Comparison of ENCODE assay signal across 9 cellular contexts in genomic region chr14:24965934-24966593, GRCh38.
A peak's percentile ranks its signal among the peaks of the same experiment; 100 is the strongest.
DNase-seq lines count a peak whose midpoint lies in the region; ATAC-seq and TF ChIP-seq lines count a peak whose summit lies in the region.
"Had no signal": no experiment of that assay in that cellular context is flagged by ENCODE, and none has a peak within 500 bp of the region (broad histone marks: within the 10 kb centered on the region; RNA-seq: fewer than 3 reads in every experiment).

No MANE protein-coding gene starts in this region.

- in situ Hi-C loops in ACHN (cut with HindIII; ENCODE audit: low pct_ligation_motif_present, low pct_unique_long_range_greater_than_20kb, low sequenced_read_pairs): no loop called here

- no peaks in the 10 kb centered on the region for H3K27me3 ChIP-seq in esophagus squamous epithelium

- 10 to 20% methylated on average over 3 of the region's 3 CpGs for WGBS in esophagus squamous epithelium, 2 donors

- H3K4me3 ChIP-seq in esophagus squamous epithelium: no peak overlapping the region

- no peaks in the 10 kb centered on the region for H3K36me3 ChIP-seq in esophagus squamous epithelium

- peaks cover 9 to 20% (median 11%) of the 10 kb centered on the region in 3 donors for H3K4me1 ChIP-seq in esophagus squamous epithelium

- TF ChIP-seq CTCF in esophagus squamous epithelium (IDR thresholded peaks at IDR 0.05): no peak

- H3K27ac ChIP-seq in esophagus squamous epithelium: peak overlapping the region; percentile 31 to 87 (median 80)

- intact Hi-C loops in esophagus squamous epithelium (cut with DNase I): no loop called here

- TF ChIP-seq POLR2A in esophagus squamous epithelium (IDR thresholded peaks at IDR 0.05): no peak

- no peak for ATAC-seq in GM19351 (IDR thresholded peaks at IDR 0.05; ENCODE audit: unreplicated experiment)
- ATAC-seq in HG03025 (IDR thresholded peaks at IDR 0.05; ENCODE audit: low FRiP score, unreplicated experiment): no peak
- no peak for ATAC-seq in GM19023 (IDR thresholded peaks at IDR 0.05; ENCODE audit: unreplicated experiment)

- H3K9me3 ChIP-seq in esophagus squamous epithelium: no peaks in the 10 kb centered on the region

- DNase-seq in ACHN (peak; percentile 6), NCI-H226 (peak; percentile 80), esophagus squamous epithelium (lab: John Stamatoyannopoulos, UW) (no peak), myocyte (ENCODE audit: low read depth) (peak; percentile 97)
- DNase-seq in stimulated activated naive CD4-positive, alpha-beta T cell (lab: John Stamatoyannopoulos, UW): no peak
- DNase-seq: C1 segment of cervical spinal cord had no signal

Comparison
In these comparisons a context has a peak if more than half of its experiments do, and no peak if none do; other contexts are left out.
1. DNase-seq: peak in ACHN (single experiment), NCI-H226 (single experiment) and myocyte (single experiment); none in esophagus squamous epithelium (single experiment) and stimulated activated naive CD4-positive, alpha-beta T cell (0 of 6).